In the genomic region with DNA sequence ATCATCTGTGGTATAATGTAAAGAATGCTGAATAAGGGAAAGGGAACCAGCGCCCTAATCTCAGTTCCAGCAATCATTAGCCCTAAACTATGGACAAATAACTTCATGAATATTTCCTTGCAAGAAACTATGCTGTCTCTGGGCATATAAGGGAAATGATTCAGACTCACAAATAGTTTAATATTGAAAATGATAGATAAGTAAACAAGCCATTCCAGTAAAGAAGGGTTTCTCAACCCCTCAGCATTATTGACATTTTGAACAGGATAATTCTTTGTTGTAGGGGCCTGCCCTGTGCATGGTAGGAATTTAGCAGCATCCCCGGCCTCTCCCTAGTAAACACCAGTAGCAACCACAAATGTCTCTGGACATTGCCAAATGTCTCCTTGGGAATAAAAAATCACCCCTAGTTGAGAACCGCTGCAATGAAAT, we compare ENCODE assay signal across 23 cellular contexts. TPM values are rescaled to one million over a fixed set of nuclear protein-coding genes. Genes with fewer than 3 reads are reported as not detected.
A peak's percentile ranks its signal among the peaks of the same experiment; 100 is the strongest.
DNase-seq lines count a peak whose midpoint lies in the region; ATAC-seq, FAIRE-seq and TF ChIP-seq lines count a peak whose summit lies in the region.
"Had no signal": no experiment of that assay in that cellular context is flagged by ENCODE, and none has a peak within 500 bp of the region (broad histone marks: within the 10 kb centered on the region; RNA-seq: fewer than 3 reads in every experiment).

No MANE protein-coding gene starts in this region.

- peak; percentile 13 to 30; a peak in 1 of 5 replicates for TF ChIP-seq RAD21 in A549 (conservative IDR thresholded peaks at IDR 0.05 in 1 of 2, IDR thresholded peaks at IDR 0.05 in 1 of 2)

- H3K9me2 ChIP-seq in Karpas-422 (replicated peaks; ENCODE audit: insufficient read depth, low read length): no peaks in the 10 kb centered on the region

- H3K27me3 ChIP-seq in brain microvascular endothelial cell (replicated peaks): no peaks in the 10 kb centered on the region
- H3K27me3 ChIP-seq in Karpas-422 (ENCODE audit: low read length): no peaks in the 10 kb centered on the region
- H3K27me3 ChIP-seq: BLaER1, neutrophil had no signal

- CTCF ChIA-PET in A549 (lab: Yijun Ruan, JAX): no interaction called here

- no peaks in the 10 kb centered on the region for H3K27me3 Mint-ChIP-seq in stimulated activated naive CD8-positive, alpha-beta T cell treated with anti-CD3 and anti-CD28 coated beads, Interleukin-15, amount 100 ng/mL, for 72 hours
- H3K27me3 Mint-ChIP-seq: activated CD4-positive, alpha-beta memory T cell treated with anti-CD3 and anti-CD28 coated beads, Interleukin-2, amount 10 ng/mL, durations not matched to agents 7 days and 5 days; type B pancreatic cell had no signal

- DNase-seq in A549 (ENCODE audit: low read depth in 1 of 2, low spot score in 1 of 2): peak in 1 of 2 experiments; percentile 91
- DNase-seq in HCEC 1CT: peak; percentile 8
- peak; percentile 14 for DNase-seq in brain microvascular endothelial cell
- no peak for DNase-seq in left lobe of liver (ENCODE audit: low spot score)
- DNase-seq in stimulated activated naive CD8-positive, alpha-beta T cell treated with anti-CD3 and anti-CD28 coated beads, Interleukin-15, amount 100 ng/mL, for 72 hours: no peak
- no peak for DNase-seq in Karpas-422
- no peak for DNase-seq in erythroblast (lab: John Stamatoyannopoulos, UW)
- DNase-seq: activated CD4-positive, alpha-beta memory T cell treated with anti-CD3 and anti-CD28 coated beads, Interleukin-2, amount 10 ng/mL, durations not matched to agents 7 days and 5 days; activated effector memory CD4-positive, alpha-beta T cell treated with anti-CD3 and anti-CD28 coated beads, Interleukin-2, amount 50 U/mL, for 16 hours; Caco-2; KG1; kidney; lower lobe of right lung; MV-4-11; NCI-H1694 treated with DMSO at 0.1 percent for 48 hours; NCI-H2227 treated with DMSO at 0.1 percent for 48 hours; NCI-H748 treated with DMSO at 0.1 percent for 48 hours had no signal

- WGBS in A549 (ENCODE audit: missing lambda C conversion rate): 0% methylated on average over 3 of the region's 3 CpGs

- no peak overlapping the region for H3K27ac Mint-ChIP-seq in stimulated activated naive CD8-positive, alpha-beta T cell treated with anti-CD3 and anti-CD28 coated beads, Interleukin-15, amount 100 ng/mL, for 72 hours
- H3K27ac Mint-ChIP-seq: activated CD4-positive, alpha-beta memory T cell treated with anti-CD3 and anti-CD28 coated beads, Interleukin-2, amount 10 ng/mL, durations not matched to agents 7 days and 5 days; type B pancreatic cell had no signal

- H2AFZ ChIP-seq in Karpas-422 (ENCODE audit: low read length): no peak overlapping the region

- in situ Hi-C loops in brain microvascular endothelial cell (cut with HindIII; ENCODE audit: low pct_ligation_motif_present, low sequenced_read_pairs): no loop called here

- H3K36me3 ChIP-seq in brain microvascular endothelial cell (replicated peaks): no peaks in the 10 kb centered on the region
- H3K36me3 ChIP-seq in Karpas-422 (ENCODE audit: insufficient read depth, low read length): no peaks in the 10 kb centered on the region
- H3K36me3 ChIP-seq: BLaER1, lower lobe of right lung, neutrophil had no signal

- TF ChIP-seq EP300 in A549 (IDR thresholded peaks at IDR 0.05): peak; percentile 58 to 83; a peak in 3 of 5 replicates

- H3K27ac ChIP-seq in A549 (peak overlapping the region; percentile 69 to 77), brain microvascular endothelial cell (no peak overlapping the region), Karpas-422 (ENCODE audit: low read length) (no peak overlapping the region)
- H3K27ac ChIP-seq: 22Rv1, BLaER1, lower lobe of right lung, neutrophil had no signal

- peaks cover 41% of the 10 kb centered on the region for H3K4me1 ChIP-seq in A549
- no peaks in the 10 kb centered on the region for H3K4me1 ChIP-seq in Karpas-422 (ENCODE audit: low read length)
- H3K4me1 ChIP-seq: BLaER1, Caco-2, lower lobe of right lung had no signal

- POLR2A ChIA-PET in A549 (lab: Yijun Ruan, JAX): no interaction called here

- H3K9ac ChIP-seq in Karpas-422 (ENCODE audit: low read length): no peak overlapping the region
- H3K9ac ChIP-seq: BLaER1 had no signal

- peak; percentile 93 for FAIRE-seq in A549 (lab: Jason Lieb, UNC)
- FAIRE-seq: kidney had no signal

- H3K4me2 ChIP-seq in A549: peak overlapping the region; percentile 72
- no peak overlapping the region for H3K4me2 ChIP-seq in Karpas-422 (ENCODE audit: low read depth, low read length, poor library complexity, severe bottlenecking)
- H3K4me2 ChIP-seq: BLaER1 had no signal

- H3K9me3 ChIP-seq in A549 (no peaks in the 10 kb centered on the region), Karpas-422 (ENCODE audit: low read length) (no peaks in the 10 kb centered on the region)
- H3K9me3 ChIP-seq: BLaER1, lower lobe of right lung, neutrophil had no signal

- no peaks in the 10 kb centered on the region for H4K20me1 ChIP-seq in Karpas-422 (ENCODE audit: insufficient read depth, low read depth, low read length)
- H4K20me1 ChIP-seq: BLaER1 had no signal

- no peaks in the 10 kb centered on the region for H3K9me3 Mint-ChIP-seq in stimulated activated naive CD8-positive, alpha-beta T cell treated with anti-CD3 and anti-CD28 coated beads, Interleukin-15, amount 100 ng/mL, for 72 hours
- H3K9me3 Mint-ChIP-seq: activated CD4-positive, alpha-beta memory T cell treated with anti-CD3 and anti-CD28 coated beads, Interleukin-2, amount 10 ng/mL, durations not matched to agents 7 days and 5 days had no signal

- TF ChIP-seq POLR2A in A549 (IDR thresholded peaks at IDR 0.05; ENCODE audit: low read length) (no peak), erythroblast (IDR thresholded peaks at IDR 0.05; ENCODE audit: low read length) (no peak)

- TF ChIP-seq CTCF in A549 (IDR thresholded peaks at IDR 0.05): no peak
- TF ChIP-seq CTCF in brain microvascular endothelial cell (IDR thresholded peaks at IDR 0.05; ENCODE audit: low read depth, low read length, missing control alignments): no peak

- H3K4me3 ChIP-seq in A549: peak overlapping the region; percentile 1; the same call in 1 of the 3 replicates
- H3K4me3 ChIP-seq in brain microvascular endothelial cell (ENCODE audit: low read depth, low read length): no peak overlapping the region
- no peak overlapping the region for H3K4me3 ChIP-seq in Karpas-422 (ENCODE audit: low read length)
- H3K4me3 ChIP-seq: BLaER1, lower lobe of right lung had no signal

- no peak overlapping the region for H3K4me3 Mint-ChIP-seq in stimulated activated naive CD8-positive, alpha-beta T cell treated with anti-CD3 and anti-CD28 coated beads, Interleukin-15, amount 100 ng/mL, for 72 hours
- H3K4me3 Mint-ChIP-seq: activated CD4-positive, alpha-beta memory T cell treated with anti-CD3 and anti-CD28 coated beads, Interleukin-2, amount 10 ng/mL, durations not matched to agents 7 days and 5 days; type B pancreatic cell had no signal

- ATAC-seq in A549 (peak; percentile 89 to 96), left lobe of liver (peak; percentile 6), HG02759 (IDR thresholded peaks at IDR 0.05; ENCODE audit: unreplicated experiment) (no peak)
- no peak for ATAC-seq in stimulated activated naive CD8-positive, alpha-beta T cell treated with anti-CD3 and anti-CD28 coated beads, Interleukin-15, amount 100 ng/mL, for 72 hours
- ATAC-seq: lower lobe of right lung, Right ventricle myocardium inferior had no signal

- H3K79me2 ChIP-seq in Karpas-422 (ENCODE audit: low read length): no peaks in the 10 kb centered on the region

- H3K4me1 Mint-ChIP-seq in stimulated activated naive CD8-positive, alpha-beta T cell treated with anti-CD3 and anti-CD28 coated beads, Interleukin-15, amount 100 ng/mL, for 72 hours: no peaks in the 10 kb centered on the region
- H3K4me1 Mint-ChIP-seq: activated CD4-positive, alpha-beta memory T cell treated with anti-CD3 and anti-CD28 coated beads, Interleukin-2, amount 10 ng/mL, durations not matched to agents 7 days and 5 days had no signal

TF ChIP-seq in A549, 52 proteins besides CTCF, POLR2A, EP300 and RAD21 (continues in another document):
- TF ChIP-seq FOSB (CRISPR knock-in tag; IDR thresholded peaks at IDR 0.05): no peak
- TF ChIP-seq JUNB (IDR thresholded peaks at IDR 0.05): peak; percentile 76
- TF ChIP-seq, protein P1, sequence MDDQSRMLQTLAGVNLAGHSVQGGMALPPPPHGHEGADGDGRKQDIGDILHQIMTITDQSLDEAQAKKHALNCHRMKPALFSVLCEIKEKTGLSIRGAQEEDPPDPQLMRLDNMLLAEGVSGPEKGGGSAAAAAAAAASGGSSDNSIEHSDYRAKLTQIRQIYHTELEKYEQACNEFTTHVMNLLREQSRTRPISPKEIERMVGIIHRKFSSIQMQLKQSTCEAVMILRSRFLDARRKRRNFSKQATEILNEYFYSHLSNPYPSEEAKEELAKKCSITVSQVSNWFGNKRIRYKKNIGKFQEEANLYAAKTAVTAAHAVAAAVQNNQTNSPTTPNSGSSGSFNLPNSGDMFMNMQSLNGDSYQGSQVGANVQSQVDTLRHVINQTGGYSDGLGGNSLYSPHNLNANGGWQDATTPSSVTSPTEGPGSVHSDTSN (IDR thresholded peaks at IDR 0.05): peak; percentile 69; the same call in 1 of the 2 replicates
- TF ChIP-seq FOSL2 (IDR thresholded peaks at IDR 0.05): no peak
- peak; percentile 89 for TF ChIP-seq FOSL2 (CRISPR knock-in tag; IDR thresholded peaks at IDR 0.05)
- peak; percentile 16 for TF ChIP-seq ZFP36 (IDR thresholded peaks at IDR 0.05; ENCODE audit: borderline replicate concordance, partially characterized antibody)

RNA-seq across cellular contexts. Expression of a gene that starts 23.8 kb away (rescaled TPM):
- 115 and 119 TPM in 2 replicates for polyA plus RNA-seq in A549 (2011; rRNA removed)
- polyA plus RNA-seq in A549 (2012; cell fraction: cytosol; rRNA removed): 8.3 and 8.7 TPM in 2 replicates
- polyA plus RNA-seq in A549 (2012; cell fraction: nucleus; rRNA removed): 15.0 and 18.9 TPM in 2 replicates
- polyA plus RNA-seq in A549 (2017; fragmentation: RNase III; extraction: RNeasy Plus Mini Kit Qiagen cat#74134 plus additional on column Dnase treatment): 16.2 to 17.9 TPM (median 17.1 TPM) in 3 replicates
- 31.3 and 41.7 TPM in 2 replicates for polyA minus RNA-seq in A549 (2011; rRNA and poly(A)+ RNA removed)
- 386 TPM for total RNA-seq in left lobe of liver
- total RNA-seq in Karpas-422 (2014; rRNA removed; shearing (Covaris generic); ENCODE audit: low replicate concordance): 6.2 and 10.2 TPM in 2 replicates

RNA-seq across cellular contexts. Expression of a gene that starts 48.5 kb away (rescaled TPM):
- polyA plus RNA-seq in A549 (2011; rRNA removed) (13.0 and 15.0 TPM in 2 replicates), A549 (2017; fragmentation: RNase III; extraction: RNeasy Plus Mini Kit Qiagen cat#74134 plus additional on column Dnase treatment) (5.1 to 5.7 TPM (median 5.6 TPM) in 3 replicates)
- polyA plus RNA-seq in A549 (2012; cell fraction: cytosol; rRNA removed): 2.9 and 3.0 TPM in 2 replicates
- polyA plus RNA-seq in A549 (2012; cell fraction: nucleus; rRNA removed): 4.2 and 5.1 TPM in 2 replicates
- 8.9 and 10.5 TPM in 2 replicates for polyA minus RNA-seq in A549 (2011; rRNA and poly(A)+ RNA removed)
- total RNA-seq in left lobe of liver: 3.6 TPM
- 81.7 and 94.6 TPM in 2 replicates for total RNA-seq in Karpas-422 (2014; rRNA removed; shearing (Covaris generic); ENCODE audit: low replicate concordance)

Comparison
In these comparisons a context has a peak if more than half of its experiments do, and no peak if none do; other contexts are left out.
1. ATAC-seq: peak in A549 (2 of 2) and left lobe of liver (single experiment); none in stimulated activated naive CD8-positive, alpha-beta T cell treated with anti-CD3 and anti-CD28 coated beads, Interleukin-15, amount 100 ng/mL, for 72 hours (single experiment) and HG02759 (single experiment).
2. DNase-seq: peak in HCEC 1CT (single experiment) and brain microvascular endothelial cell (single experiment); none in left lobe of liver (single experiment), stimulated activated naive CD8-positive, alpha-beta T cell treated with anti-CD3 and anti-CD28 coated beads, Interleukin-15, amount 100 ng/mL, for 72 hours (0 of 2), Karpas-422 (single experiment) and erythroblast (0 of 2).
3. H3K27ac ChIP-seq: peak in A549 (2 of 2); none in brain microvascular endothelial cell (single experiment) and Karpas-422 (single experiment).
4. RNA of a gene that starts 23.8 kb away (total RNA-seq): 386 TPM in left lobe of liver (single experiment); 6.2 to 10.2 TPM in Karpas-422; every median in the first group is over 10 times any median in the second.
5. RNA of a gene that starts 48.5 kb away (total RNA-seq): 81.7 to 94.6 TPM in Karpas-422; 3.6 TPM in left lobe of liver (single experiment); every median in the first group is over 10 times any median in the second.